ENCODE assay signal across 14 cellular contexts in the genomic region with DNA sequence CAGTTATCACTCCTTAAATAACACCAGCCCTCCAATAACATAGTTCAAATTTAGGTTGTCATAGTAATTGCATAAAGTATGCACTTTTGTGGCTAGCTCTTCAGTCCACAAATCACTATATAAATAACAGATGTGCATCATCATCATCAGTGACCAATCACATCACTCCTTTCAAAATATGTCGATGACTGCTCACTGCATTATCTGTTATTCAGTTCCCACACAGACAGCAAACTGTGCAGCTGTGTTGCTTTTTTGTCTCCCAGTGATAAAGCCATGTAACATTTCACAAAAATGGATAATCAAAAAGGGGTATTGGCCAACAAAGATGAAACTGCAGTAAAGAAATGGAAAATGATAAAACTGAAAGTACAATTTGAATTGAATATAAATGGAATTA.
DNase-seq lines count a peak whose midpoint lies in the region; ATAC-seq, FAIRE-seq and TF ChIP-seq lines count a peak whose summit lies in the region.
"Had no signal": no experiment of that assay in that cellular context is flagged by ENCODE, and none has a peak within 500 bp of the region (broad histone marks: within the 10 kb centered on the region; RNA-seq: fewer than 3 reads in every experiment).

No MANE protein-coding gene starts in this region.

- peak overlapping the region; percentile 11 for H3K4me3 ChIP-seq in AG04450 (ENCODE audit: low read depth, low read length)
- no peak overlapping the region for H3K4me3 ChIP-seq in HFF-Myc (replicated peaks; ENCODE audit: low read depth, low read length)
- H3K4me3 ChIP-seq in astrocyte of the cerebellum (ENCODE audit: low read depth, low read length) = no peak overlapping the region
- H3K4me3 ChIP-seq: uterus had no signal

- peak; percentile 85 for DNase-seq in AG04450 (ENCODE audit: low read depth, low spot score)
- peak; percentile 89 for DNase-seq in HFF-Myc (ENCODE audit: extremely low read depth, low read depth)
- peak; percentile 88 for DNase-seq in astrocyte of the cerebellum (ENCODE audit: low read depth)
- DNase-seq in NCI-H1417 treated with DMSO at 0.1 percent for 48 hours (lab: John Stamatoyannopoulos, UW) = no peak
- no peak for DNase-seq in NOMO-1 (lab: John Stamatoyannopoulos, UW; ENCODE audit: unreplicated experiment in 2 of 2)
- DNase-seq: GDM1; NCI-H1930; NK-92 treated with Interleukin-12 subunit alpha and Interleukin-12 subunit beta, amount 100 ng/mL, for 24 hours; uterus had no signal

- peak; percentile 89 for FAIRE-seq in islet of Langerhans (lab: Jason Lieb, UNC)

- TF ChIP-seq CTCF in AG04450 (IDR thresholded peaks at IDR 0.05; ENCODE audit: low read depth, low read length) (no peak), HFF-Myc (IDR thresholded peaks at IDR 0.05; ENCODE audit: low read depth, low read length, missing control alignments) (no peak), astrocyte of the cerebellum (IDR thresholded peaks at IDR 0.05; ENCODE audit: low read depth, low read length, missing control alignments) (no peak)

- in situ Hi-C loops in astrocyte of the cerebellum (cut with HindIII; ENCODE audit: low sequenced_read_pairs) = loop anchor here (25.0 kb wide), 2 partner anchors 304 to 579 kb away; a partner anchor contains a TSS

- POLR2A ChIA-PET in AG04450 (lab: Yijun Ruan, JAX) = interaction anchor here (0.5 to 1.3 kb wide), 2 partner anchors 12 to 467 kb away, joined by 3 to 4 read pairs; no protein-coding TSS in a partner anchor

- H3K9me3 ChIP-seq in AG04450 (ENCODE audit: control insufficient read depth, insufficient read depth, low read length) = no peaks in the 10 kb centered on the region
- H3K9me3 ChIP-seq: uterus had no signal

- ATAC-seq in HG03469 (IDR thresholded peaks at IDR 0.05; ENCODE audit: unreplicated experiment) (no peak), GM21529 (IDR thresholded peaks at IDR 0.05; ENCODE audit: unreplicated experiment) (no peak)

- peak overlapping the region; percentile 86 for H3K27ac ChIP-seq in AG04450 (ENCODE audit: low read depth, low read length)
- H3K27ac ChIP-seq: C4-2B, KMS-11, uterus had no signal

- CTCF ChIA-PET in AG04450 (lab: Charles Lee) = interaction anchor here (0.8 to 2.1 kb wide), 6 partner anchors 9 to 583 kb away, joined by 3 to 13 read pairs (median 3); no protein-coding TSS in a partner anchor

- no peaks in the 10 kb centered on the region for H3K27me3 ChIP-seq in AG04450 (ENCODE audit: control insufficient read depth, insufficient read depth, low read length)
- H3K27me3 ChIP-seq: uterus had no signal

Comparison
In these comparisons a context has a peak if more than half of its experiments do, and no peak if none do; other contexts are left out.
1. DNase-seq: peak in AG04450 (single experiment), HFF-Myc (single experiment) and astrocyte of the cerebellum (single experiment); none in NCI-H1417 treated with DMSO at 0.1 percent for 48 hours (single experiment) and NOMO-1 (0 of 2).